In the genomic region with DNA sequence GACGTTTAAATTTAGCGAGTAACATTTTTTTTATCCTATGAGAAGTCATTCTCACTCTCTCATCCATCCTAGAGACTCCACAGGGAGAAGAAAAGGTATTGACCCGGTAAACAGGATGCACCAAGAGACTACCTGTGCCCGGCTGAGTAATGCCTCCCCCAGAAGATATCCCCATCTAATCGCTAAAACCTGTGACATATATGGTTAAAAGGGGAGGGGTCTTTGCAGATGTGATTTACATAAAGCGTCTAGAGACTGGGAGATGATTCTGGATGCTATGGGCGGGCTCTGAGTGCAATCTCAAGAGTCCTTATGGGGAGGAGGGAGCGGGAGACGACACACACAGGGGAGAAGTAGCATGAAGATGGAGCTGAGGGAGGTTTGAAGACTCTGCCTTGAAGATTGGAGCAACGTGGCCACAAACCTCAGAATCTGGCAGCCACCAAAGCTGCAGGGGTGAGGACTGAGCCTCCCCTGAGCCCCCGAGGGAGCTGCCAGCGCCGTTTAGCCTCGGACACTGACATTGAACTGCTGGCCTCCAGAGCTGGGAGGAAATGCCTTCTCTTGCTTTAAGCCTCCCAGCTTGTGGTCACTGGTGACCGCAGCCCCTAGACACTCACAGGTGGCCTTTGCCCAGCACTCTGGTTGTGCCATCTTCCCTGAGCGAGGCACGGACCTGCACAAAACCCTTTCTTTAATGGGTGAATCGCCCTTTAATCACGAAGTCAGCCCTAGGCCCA, we compare ENCODE assay signal across 18 cellular contexts. TPM values are rescaled to one million over a fixed set of nuclear protein-coding genes. Genes with fewer than 3 reads are reported as not detected.
DNase-seq lines count a peak whose midpoint lies in the region; ATAC-seq and TF ChIP-seq lines count a peak whose summit lies in the region.
"Had no signal": no experiment of that assay in that cellular context is flagged by ENCODE, and none has a peak within 500 bp of the region (broad histone marks: within the 10 kb centered on the region; RNA-seq: fewer than 3 reads in every experiment).

No MANE protein-coding gene starts in this region.

- peaks cover 7% of the 10 kb centered on the region for H3K9me3 Mint-ChIP-seq in glutamatergic neuron (ENCODE audit: unreplicated experiment)

- TF ChIP-seq CTCF in glutamatergic neuron (IDR thresholded peaks at IDR 0.05; ENCODE audit: partially characterized antibody, unreplicated experiment): no peak
- no peak for TF ChIP-seq CTCF in psoas muscle (IDR thresholded peaks at IDR 0.05)

- peak; percentile 79 for DNase-seq in H7
- peak; percentile 43 for DNase-seq in NCI-H187 treated with DMSO at 0.1 percent for 48 hours (lab: John Stamatoyannopoulos, UW)
- peak; percentile 36 for DNase-seq in glutamatergic neuron
- DNase-seq in psoas muscle: no peak
- no peak for DNase-seq in G401 (ENCODE audit: low spot score)
- DNase-seq in SIG-M5 treated with dmso at 0.1 percent for 504 hours (lab: John Stamatoyannopoulos, UW; ENCODE audit: unreplicated experiment): no peak
- DNase-seq: DMS 273 treated with DMSO at 0.1 percent for 48 hours, NCI-H1048, NCI-H146, NCI-H2107, NCI-H69, Right ventricle myocardium superior had no signal

- no peaks in the 10 kb centered on the region; the same call in 1 of the 2 replicates for H3K27me3 ChIP-seq in H7 (ENCODE audit: control insufficient read depth, insufficient read depth, low read length)
- H3K27me3 ChIP-seq in psoas muscle (ENCODE audit: insufficient read depth in 3 of 3, low read length in 2 of 3): no peaks in the 10 kb centered on the region

- H3K36me3 ChIP-seq in H7 (replicated peaks; ENCODE audit: control insufficient read depth, insufficient read depth, low read length) (no peaks in the 10 kb centered on the region), psoas muscle (ENCODE audit: insufficient read depth in 1 of 2, low read depth in 1 of 2) (peaks cover 0 to 10% of the 10 kb centered on the region in 2 donors)

- H3K27me3 Mint-ChIP-seq in glutamatergic neuron (ENCODE audit: unreplicated experiment): peaks cover 8% of the 10 kb centered on the region

- H3K4me1 ChIP-seq in psoas muscle: peaks cover 42% of the 10 kb centered on the region

- in situ Hi-C loops in G401 (cut with HindIII; ENCODE audit: low sequenced_read_pairs): no loop called here

- H3K27ac ChIP-seq in psoas muscle: peak overlapping the region; percentile 88

- no peaks in the 10 kb centered on the region for H3K9me3 ChIP-seq in psoas muscle

- WGBS in psoas muscle, 3 donors: 75 to 79% (median 77%) methylated on average over 19 of the region's 19 CpGs

- no peak for ATAC-seq in psoas muscle
- ATAC-seq in HG03135 (IDR thresholded peaks at IDR 0.05; ENCODE audit: unreplicated experiment): no peak
- no peak for ATAC-seq in GM18861 (IDR thresholded peaks at IDR 0.05; ENCODE audit: unreplicated experiment)
- ATAC-seq: GM12878, HCT116, K562 had no signal

- intact Hi-C loops in psoas muscle (cut with DNase I): no loop called here

- H3K27ac Mint-ChIP-seq in glutamatergic neuron (ENCODE audit: unreplicated experiment): peak overlapping the region; percentile 4

- peaks cover 27% of the 10 kb centered on the region for H3K4me1 Mint-ChIP-seq in glutamatergic neuron (ENCODE audit: low read depth, unreplicated experiment)

- no peak overlapping the region for H3K4me3 Mint-ChIP-seq in glutamatergic neuron (ENCODE audit: unreplicated experiment)

- H3K4me3 ChIP-seq in H7 (ENCODE audit: insufficient read depth, low read depth, low read length) (no peak overlapping the region), psoas muscle (no peak overlapping the region)
- H3K4me3 ChIP-seq: GM12878, K562 had no signal

- no peaks in the 10 kb centered on the region for H3K36me3 Mint-ChIP-seq in glutamatergic neuron (ENCODE audit: unreplicated experiment)

RNA-seq across cellular contexts. Expression of gene ABLIM2, which starts 11.2 kb away (rescaled TPM):
- total RNA-seq in H7 (2014; rRNA removed; shearing (Covaris generic)): 1.6 and 1.9 TPM in 2 replicates
- total RNA-seq in glutamatergic neuron (ENCODE audit: unreplicated experiment): 7.5 TPM
- total RNA-seq in psoas muscle: 100 to 1,000 TPM; 127 to 956 (median 461) TPM
- 100 to 1,000 TPM in 2 of 3 donors, 10 to 100 TPM in 1; 82.2 to 295 (median 123) TPM for polyA plus RNA-seq in psoas muscle
- total RNA-seq in G401 (2014; rRNA removed; shearing (Covaris generic)): 0.37 and 1.3 TPM in 2 replicates
- total RNA-seq: K562 had no signal
- polyA plus RNA-seq: AG04450, K562 had no signal

RNA-seq across cellular contexts. Expression of gene SH3TC1, which starts 51.7 kb away (rescaled TPM):
- total RNA-seq in H7 (2014; rRNA removed; shearing (Covaris generic)): 0.59 and 2.2 TPM in 2 replicates
- total RNA-seq in glutamatergic neuron (ENCODE audit: unreplicated experiment) (not detected), psoas muscle (1 to 10 TPM; 4.6 to 7.9 (median 4.9) TPM)
- 1 to 10 TPM; 1.9 to 5.0 (median 4.0) TPM for polyA plus RNA-seq in psoas muscle
- not detected in 2 replicates for total RNA-seq in G401 (2014; rRNA removed; shearing (Covaris generic))

Comparison
In these comparisons a context has a peak if more than half of its experiments do, and no peak if none do; other contexts are left out.
1. DNase-seq: peak in H7 (single experiment), NCI-H187 treated with DMSO at 0.1 percent for 48 hours (single experiment) and glutamatergic neuron (single experiment); none in psoas muscle (0 of 2), G401 (single experiment) and SIG-M5 treated with dmso at 0.1 percent for 504 hours (single experiment).
2. RNA of gene ABLIM2, which starts 11.2 kb away (total RNA-seq): 127 to 956 TPM in psoas muscle; 7.5 TPM in glutamatergic neuron (single experiment), 1.6 to 1.9 TPM in H7 and 0.37 to 1.3 TPM in G401; every median in the first group is over 10 times any median in the second.